9 cellular contexts compared by ENCODE assay signal in the genomic region with DNA sequence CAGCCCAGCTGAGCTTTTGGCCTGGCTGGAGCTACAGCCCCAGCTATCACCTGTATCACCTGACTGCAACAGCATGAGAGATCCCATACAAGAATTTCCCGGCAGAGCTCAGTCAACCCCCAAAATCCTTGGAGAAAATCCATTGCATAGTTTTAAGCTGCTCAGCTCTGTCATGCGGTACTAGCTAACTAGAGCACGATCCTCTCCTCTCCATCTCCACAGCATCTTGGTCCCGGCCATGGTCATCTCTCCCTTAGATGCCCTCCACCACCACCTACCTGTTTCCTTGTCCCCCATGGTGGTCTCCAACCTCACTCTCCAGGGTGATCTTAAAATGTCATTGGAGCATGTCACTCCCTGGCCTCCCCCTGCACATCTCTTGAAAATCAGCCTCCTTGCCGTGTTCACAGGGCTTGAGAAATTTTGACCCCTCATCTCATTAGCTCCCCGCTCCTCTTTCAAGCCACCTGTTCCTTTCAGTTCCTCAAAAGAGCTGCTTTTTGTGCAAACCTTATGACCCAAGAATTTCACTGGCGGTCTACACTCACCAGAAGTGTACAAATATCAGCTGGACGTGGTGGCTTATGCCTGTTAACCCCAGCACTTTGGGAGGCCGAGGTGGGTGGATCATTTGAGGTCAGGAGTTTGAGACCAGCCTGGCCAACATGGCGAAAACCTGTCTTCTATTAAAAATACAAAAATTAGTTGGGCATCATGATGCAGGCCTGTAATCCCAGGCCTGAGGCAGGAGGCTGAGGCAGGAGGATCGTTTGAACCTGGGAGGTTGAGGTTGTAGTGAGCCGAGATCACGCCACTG. TPM values are rescaled to one million over a fixed set of nuclear protein-coding genes. Genes with fewer than 3 reads are reported as not detected.
DNase-seq lines count a peak whose midpoint lies in the region; ATAC-seq and TF ChIP-seq lines count a peak whose summit lies in the region.
"Had no signal": no experiment of that assay in that cellular context is flagged by ENCODE, and none has a peak within 500 bp of the region (broad histone marks: within the 10 kb centered on the region; RNA-seq: fewer than 3 reads in every experiment).

No MANE protein-coding gene starts in this region.

- TF ChIP-seq CTCF in NB4 (IDR thresholded peaks at IDR 0.05; ENCODE audit: low read depth, low read length), result no peak
- no peak for TF ChIP-seq CTCF in esophagus muscularis mucosa (IDR thresholded peaks at IDR 0.05)
- no peak for TF ChIP-seq CTCF in thyroid gland (IDR thresholded peaks at IDR 0.05)

- H3K4me3 ChIP-seq in GM08714 (ENCODE audit: low read length), result peak overlapping the region; percentile 0; the same call in 1 of the 2 replicates
- H3K4me3 ChIP-seq in NB4 (ENCODE audit: low read depth, low read length), result no peak overlapping the region
- no peak overlapping the region for H3K4me3 ChIP-seq in esophagus muscularis mucosa
- no peak overlapping the region for H3K4me3 ChIP-seq in thyroid gland (replicated peaks in 1 of 3)

- intact Hi-C loops in esophagus muscularis mucosa (cut with DNase I), result no loop called here
- intact Hi-C loops in thyroid gland (cut with DNase I), result no loop called here

- H3K27ac ChIP-seq in esophagus muscularis mucosa (replicated peaks in 1 of 4), result no peak overlapping the region
- no peak overlapping the region for H3K27ac ChIP-seq in thyroid gland

- TF ChIP-seq EP300 in esophagus muscularis mucosa (IDR thresholded peaks at IDR 0.05), result no peak

- H3K9me3 ChIP-seq in esophagus muscularis mucosa (no peaks in the 10 kb centered on the region), thyroid gland (no peaks in the 10 kb centered on the region)

- WGBS in esophagus muscularis mucosa, result 87% methylated on average over 12 of the region's 13 CpGs
- 86 to 94% methylated on average over 13 of the region's 13 CpGs for WGBS in thyroid gland, 2 donors

- peak; percentile 15 for DNase-seq in NB4 (ENCODE audit: low read depth)
- no peak for DNase-seq in NCI-H2029 (lab: John Stamatoyannopoulos, UW)
- DNase-seq in esophagus muscularis mucosa (ENCODE audit: extremely low spot score), result no peak
- DNase-seq in thyroid gland, result no peak
- DNase-seq: NCI-H2081 had no signal

- H3K4me1 ChIP-seq in esophagus muscularis mucosa (no peaks in the 10 kb centered on the region), thyroid gland (no peaks in the 10 kb centered on the region)

- H3K36me3 ChIP-seq in esophagus muscularis mucosa (no peaks in the 10 kb centered on the region), thyroid gland (no peaks in the 10 kb centered on the region)

- ATAC-seq in GM19395 (IDR thresholded peaks at IDR 0.05; ENCODE audit: unreplicated experiment) (peak; percentile 96), HG02970 (IDR thresholded peaks at IDR 0.05; ENCODE audit: low FRiP score, unreplicated experiment) (peak; percentile 75), SK-N-SH treated with all-trans-retinoic acid at 6 μM for 48 hours (no peak)

- H3K27me3 ChIP-seq in esophagus muscularis mucosa (no peaks in the 10 kb centered on the region), thyroid gland (no peaks in the 10 kb centered on the region)

- no peak for TF ChIP-seq POLR2A in NB4 (IDR thresholded peaks at IDR 0.05; ENCODE audit: extremely low read depth, insufficient read length)
- no peak for TF ChIP-seq POLR2A in esophagus muscularis mucosa (IDR thresholded peaks at IDR 0.05; ENCODE audit: low read depth)
- TF ChIP-seq POLR2A in thyroid gland (IDR thresholded peaks at IDR 0.05), result no peak

TF ChIP-seq in SK-N-SH treated with all-trans-retinoic acid at 6 μM for 48 hours, 23 proteins besides CTCF, POLR2A, EP300 and RAD21 (continues in another document):
- TF ChIP-seq ZNF565 (CRISPR knock-in tag; conservative IDR thresholded peaks at IDR 0.05; ENCODE audit: low read depth) (no peak), CSDC2 (CRISPR knock-in tag; IDR thresholded peaks at IDR 0.05) (no peak), BACH2 (CRISPR knock-in tag; IDR thresholded peaks at IDR 0.05; ENCODE audit: borderline replicate concordance) (no peak), ZFP30 (CRISPR knock-in tag; IDR thresholded peaks at IDR 0.05) (no peak), SNAI2 (CRISPR knock-in tag; IDR thresholded peaks at IDR 0.05) (no peak), ZNF70 (CRISPR knock-in tag; IDR thresholded peaks at IDR 0.05) (no peak), ZFP3 (CRISPR knock-in tag; IDR thresholded peaks at IDR 0.05) (no peak), ESRRG (CRISPR knock-in tag; IDR thresholded peaks at IDR 0.05) (no peak), PPARA (CRISPR knock-in tag; IDR thresholded peaks at IDR 0.05; ENCODE audit: borderline replicate concordance) (no peak), ARNTL (CRISPR knock-in tag; IDR thresholded peaks at IDR 0.05; ENCODE audit: borderline replicate concordance, low read depth) (no peak), ZC3H10 (CRISPR knock-in tag; IDR thresholded peaks at IDR 0.05) (no peak), GLIS3 (CRISPR knock-in tag; IDR thresholded peaks at IDR 0.05) (no peak), TCF4 (CRISPR knock-in tag; IDR thresholded peaks at IDR 0.05; ENCODE audit: borderline replicate concordance) (no peak)
- TF ChIP-seq, protein P1, sequence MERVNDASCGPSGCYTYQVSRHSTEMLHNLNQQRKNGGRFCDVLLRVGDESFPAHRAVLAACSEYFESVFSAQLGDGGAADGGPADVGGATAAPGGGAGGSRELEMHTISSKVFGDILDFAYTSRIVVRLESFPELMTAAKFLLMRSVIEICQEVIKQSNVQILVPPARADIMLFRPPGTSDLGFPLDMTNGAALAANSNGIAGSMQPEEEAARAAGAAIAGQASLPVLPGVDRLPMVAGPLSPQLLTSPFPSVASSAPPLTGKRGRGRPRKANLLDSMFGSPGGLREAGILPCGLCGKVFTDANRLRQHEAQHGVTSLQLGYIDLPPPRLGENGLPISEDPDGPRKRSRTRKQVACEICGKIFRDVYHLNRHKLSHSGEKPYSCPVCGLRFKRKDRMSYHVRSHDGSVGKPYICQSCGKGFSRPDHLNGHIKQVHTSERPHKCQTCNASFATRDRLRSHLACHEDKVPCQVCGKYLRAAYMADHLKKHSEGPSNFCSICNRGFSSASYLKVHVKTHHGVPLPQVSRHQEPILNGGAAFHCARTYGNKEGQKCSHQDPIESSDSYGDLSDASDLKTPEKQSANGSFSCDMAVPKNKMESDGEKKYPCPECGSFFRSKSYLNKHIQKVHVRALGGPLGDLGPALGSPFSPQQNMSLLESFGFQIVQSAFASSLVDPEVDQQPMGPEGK (CRISPR knock-in tag; IDR thresholded peaks at IDR 0.05; ENCODE audit: borderline replicate concordance), result no peak
- TF ChIP-seq, protein P2, sequence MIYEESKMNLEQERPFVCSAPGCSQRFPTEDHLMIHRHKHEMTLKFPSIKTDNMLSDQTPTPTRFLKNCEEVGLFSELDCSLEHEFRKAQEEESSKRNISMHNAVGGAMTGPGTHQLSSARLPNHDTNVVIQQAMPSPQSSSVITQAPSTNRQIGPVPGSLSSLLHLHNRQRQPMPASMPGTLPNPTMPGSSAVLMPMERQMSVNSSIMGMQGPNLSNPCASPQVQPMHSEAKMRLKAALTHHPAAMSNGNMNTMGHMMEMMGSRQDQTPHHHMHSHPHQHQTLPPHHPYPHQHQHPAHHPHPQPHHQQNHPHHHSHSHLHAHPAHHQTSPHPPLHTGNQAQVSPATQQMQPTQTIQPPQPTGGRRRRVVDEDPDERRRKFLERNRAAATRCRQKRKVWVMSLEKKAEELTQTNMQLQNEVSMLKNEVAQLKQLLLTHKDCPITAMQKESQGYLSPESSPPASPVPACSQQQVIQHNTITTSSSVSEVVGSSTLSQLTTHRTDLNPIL (CRISPR knock-in tag; IDR thresholded peaks at IDR 0.05; ENCODE audit: low read depth), result no peak
- TF ChIP-seq, protein P3, sequence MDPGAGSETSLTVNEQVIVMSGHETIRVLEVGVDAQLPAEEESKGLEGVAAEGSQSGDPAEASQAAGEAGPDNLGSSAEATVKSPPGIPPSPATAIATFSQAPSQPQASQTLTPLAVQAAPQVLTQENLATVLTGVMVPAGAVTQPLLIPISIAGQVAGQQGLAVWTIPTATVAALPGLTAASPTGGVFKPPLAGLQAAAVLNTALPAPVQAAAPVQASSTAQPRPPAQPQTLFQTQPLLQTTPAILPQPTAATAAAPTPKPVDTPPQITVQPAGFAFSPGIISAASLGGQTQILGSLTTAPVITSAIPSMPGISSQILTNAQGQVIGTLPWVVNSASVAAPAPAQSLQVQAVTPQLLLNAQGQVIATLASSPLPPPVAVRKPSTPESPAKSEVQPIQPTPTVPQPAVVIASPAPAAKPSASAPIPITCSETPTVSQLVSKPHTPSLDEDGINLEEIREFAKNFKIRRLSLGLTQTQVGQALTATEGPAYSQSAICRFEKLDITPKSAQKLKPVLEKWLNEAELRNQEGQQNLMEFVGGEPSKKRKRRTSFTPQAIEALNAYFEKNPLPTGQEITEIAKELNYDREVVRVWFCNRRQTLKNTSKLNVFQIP (CRISPR knock-in tag; IDR thresholded peaks at IDR 0.05; ENCODE audit: borderline replicate concordance, low read depth), result no peak
- TF ChIP-seq, protein P4, sequence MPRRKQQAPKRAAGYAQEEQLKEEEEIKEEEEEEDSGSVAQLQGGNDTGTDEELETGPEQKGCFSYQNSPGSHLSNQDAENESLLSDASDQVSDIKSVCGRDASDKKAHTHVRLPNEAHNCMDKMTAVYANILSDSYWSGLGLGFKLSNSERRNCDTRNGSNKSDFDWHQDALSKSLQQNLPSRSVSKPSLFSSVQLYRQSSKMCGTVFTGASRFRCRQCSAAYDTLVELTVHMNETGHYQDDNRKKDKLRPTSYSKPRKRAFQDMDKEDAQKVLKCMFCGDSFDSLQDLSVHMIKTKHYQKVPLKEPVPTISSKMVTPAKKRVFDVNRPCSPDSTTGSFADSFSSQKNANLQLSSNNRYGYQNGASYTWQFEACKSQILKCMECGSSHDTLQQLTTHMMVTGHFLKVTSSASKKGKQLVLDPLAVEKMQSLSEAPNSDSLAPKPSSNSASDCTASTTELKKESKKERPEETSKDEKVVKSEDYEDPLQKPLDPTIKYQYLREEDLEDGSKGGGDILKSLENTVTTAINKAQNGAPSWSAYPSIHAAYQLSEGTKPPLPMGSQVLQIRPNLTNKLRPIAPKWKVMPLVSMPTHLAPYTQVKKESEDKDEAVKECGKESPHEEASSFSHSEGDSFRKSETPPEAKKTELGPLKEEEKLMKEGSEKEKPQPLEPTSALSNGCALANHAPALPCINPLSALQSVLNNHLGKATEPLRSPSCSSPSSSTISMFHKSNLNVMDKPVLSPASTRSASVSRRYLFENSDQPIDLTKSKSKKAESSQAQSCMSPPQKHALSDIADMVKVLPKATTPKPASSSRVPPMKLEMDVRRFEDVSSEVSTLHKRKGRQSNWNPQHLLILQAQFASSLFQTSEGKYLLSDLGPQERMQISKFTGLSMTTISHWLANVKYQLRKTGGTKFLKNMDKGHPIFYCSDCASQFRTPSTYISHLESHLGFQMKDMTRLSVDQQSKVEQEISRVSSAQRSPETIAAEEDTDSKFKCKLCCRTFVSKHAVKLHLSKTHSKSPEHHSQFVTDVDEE (CRISPR knock-in tag; IDR thresholded peaks at IDR 0.05), result no peak

RNA-seq across cellular contexts. Expression of a gene that starts 8.1 kb away (rescaled TPM):
- total RNA-seq in esophagus muscularis mucosa (1 to 10 TPM; 6.5 to 10.0 (median 7.9) TPM), thyroid gland (10 to 100 TPM; 15.3 to 29.9 (median 17.8) TPM)
